In genomic region chr6:137432054-137432545, GRCh38 we compare ENCODE assay signal across 13 cellular contexts.
A peak's percentile ranks its signal among the peaks of the same experiment; 100 is the strongest.
DNase-seq lines count a peak whose midpoint lies in the region; ATAC-seq and TF ChIP-seq lines count a peak whose summit lies in the region.
"Had no signal": no experiment of that assay in that cellular context is flagged by ENCODE, and none has a peak within 500 bp of the region (broad histone marks: within the 10 kb centered on the region; RNA-seq: fewer than 3 reads in every experiment).

No MANE protein-coding gene starts in this region.

- DNase-seq in GM06990 (ENCODE audit: extremely low read depth, insufficient read length) = peak; percentile 41
- DNase-seq in NCI-H510A treated with DMSO at 0.1 percent for 48 hours (lab: John Stamatoyannopoulos, UW) = no peak
- DNase-seq in cardiac septum (ENCODE audit: low spot score) = no peak
- DNase-seq in NCI-H2029 (lab: John Stamatoyannopoulos, UW) = no peak
- DNase-seq: activated CD4-positive, alpha-beta T cell treated with anti-CD3 and anti-CD28 coated beads for 48 hours; activated gamma-delta T cell; AML-193; MV-4-11 had no signal

- peak overlapping the region; percentile 60 for H3K27ac ChIP-seq in OCI-LY3 (ENCODE audit: low read length)
- H3K27ac ChIP-seq: cardiac muscle cell had no signal

- no peak overlapping the region for H2AFZ ChIP-seq in OCI-LY3 (ENCODE audit: low read depth, low read length)

- intact Hi-C loops in cardiac septum (cut with DNase I) = no loop called here

- no peaks in the 10 kb centered on the region for H3K36me3 ChIP-seq in GM06990 (ENCODE audit: control insufficient read depth, insufficient read depth, low read length)
- no peaks in the 10 kb centered on the region for H3K36me3 ChIP-seq in OCI-LY3 (replicated peaks; ENCODE audit: low read depth, low read length)
- H3K36me3 ChIP-seq: cardiac muscle cell had no signal

- peaks cover 50% of the 10 kb centered on the region for H3K4me1 ChIP-seq in OCI-LY3 (ENCODE audit: low read length)

- no peak overlapping the region for H3K9ac ChIP-seq in OCI-LY3 (ENCODE audit: low read length)

- H3K27me3 ChIP-seq in GM06990 (replicated peaks; ENCODE audit: control insufficient read depth, insufficient read depth, low read length) (no peaks in the 10 kb centered on the region), OCI-LY3 (ENCODE audit: low read depth, low read length) (no peaks in the 10 kb centered on the region)
- H3K27me3 ChIP-seq: cardiac muscle cell had no signal

- H3K79me2 ChIP-seq in OCI-LY3 (ENCODE audit: low read length) = no peaks in the 10 kb centered on the region

- H4K20me1 ChIP-seq in OCI-LY3 (ENCODE audit: insufficient read depth, low read length) = no peaks in the 10 kb centered on the region

- H3K9me3 ChIP-seq in OCI-LY3 (ENCODE audit: insufficient read depth, low read length) = no peaks in the 10 kb centered on the region

- ATAC-seq in GM19467 (IDR thresholded peaks at IDR 0.05; ENCODE audit: unreplicated experiment) = peak; percentile 74
- ATAC-seq in HG03139 (IDR thresholded peaks at IDR 0.05; ENCODE audit: unreplicated experiment) = peak; percentile 54
- no peak for ATAC-seq in GM21515 (IDR thresholded peaks at IDR 0.05; ENCODE audit: unreplicated experiment)

- H3K4me3 ChIP-seq in GM06990 (replicated peaks; ENCODE audit: low read depth, low read length) (no peak overlapping the region), OCI-LY3 (ENCODE audit: low read length) (peak overlapping the region; percentile 54)
- H3K4me3 ChIP-seq: cardiac muscle cell had no signal

- no peak for TF ChIP-seq CTCF in GM06990 (IDR thresholded peaks at IDR 0.05; ENCODE audit: insufficient read depth, low read length, poor library complexity, severe bottlenecking)
- TF ChIP-seq CTCF in OCI-LY3 (IDR thresholded peaks at IDR 0.05; ENCODE audit: low read depth, low read length) = no peak

- peak overlapping the region; percentile 79 for H3K4me2 ChIP-seq in OCI-LY3 (ENCODE audit: low read length)
